8 cellular contexts compared by ENCODE assay signal in the genomic region with DNA sequence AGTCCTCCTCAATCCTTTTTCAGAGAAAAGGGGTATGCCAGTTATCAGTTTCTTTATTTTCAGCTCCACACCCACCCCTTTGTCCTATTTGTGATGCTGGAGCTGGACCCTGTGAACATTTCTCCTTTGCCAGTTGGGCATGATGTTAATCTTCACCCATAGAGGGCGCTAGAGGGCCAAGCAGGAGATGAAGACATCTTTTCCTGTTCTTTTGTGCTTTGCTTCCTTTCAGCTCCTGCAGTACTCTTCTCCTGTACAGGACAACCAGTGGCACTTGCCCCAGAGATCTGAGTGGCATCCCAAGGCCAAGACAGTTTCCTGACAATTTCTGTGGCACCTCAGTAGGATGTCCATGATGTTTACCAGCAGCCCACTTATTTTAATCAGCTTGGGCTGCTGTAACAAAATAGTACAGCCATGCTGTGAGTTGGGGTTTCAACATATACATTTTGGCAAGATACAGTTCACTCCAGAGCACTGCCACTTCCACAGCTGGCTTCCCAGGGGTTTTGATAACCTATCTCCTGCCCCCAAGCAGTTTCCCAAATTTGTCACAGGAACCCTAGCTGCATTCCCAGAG. TPM values are rescaled to one million over a fixed set of nuclear protein-coding genes. Genes with fewer than 3 reads are reported as not detected.
DNase-seq lines count a peak whose midpoint lies in the region; ATAC-seq and TF ChIP-seq lines count a peak whose summit lies in the region.

No MANE protein-coding gene starts in this region.

- no peaks in the 10 kb centered on the region for H4K20me1 ChIP-seq in DOHH2 (ENCODE audit: control insufficient read depth, insufficient read depth, low read depth, low read length)
- no peaks in the 10 kb centered on the region for H4K20me1 ChIP-seq in Karpas-422 (ENCODE audit: insufficient read depth, low read depth, low read length)
- no peaks in the 10 kb centered on the region for H4K20me1 ChIP-seq in hepatocyte (ENCODE audit: insufficient read depth, poor library complexity, severe bottlenecking)

- TF ChIP-seq CTCF in DOHH2 (IDR thresholded peaks at IDR 0.05; ENCODE audit: low read depth, low read length, poor library complexity, severe bottlenecking) = peak; percentile 87
- TF ChIP-seq CTCF in hepatocyte (IDR thresholded peaks at IDR 0.05; ENCODE audit: poor library complexity) = peak; percentile 58

- H3K36me3 Mint-ChIP-seq in activated naive CD4-positive, alpha-beta T cell treated with anti-CD3 and anti-CD28 coated beads for 36 hours (ENCODE audit: low read depth) = no peaks in the 10 kb centered on the region

- H3F3A ChIP-seq in DOHH2 (ENCODE audit: control insufficient read depth, insufficient read depth) = no peaks in the 10 kb centered on the region

- H3K36me3 ChIP-seq in DOHH2 (ENCODE audit: control insufficient read depth, low read length) (no peaks in the 10 kb centered on the region), Karpas-422 (ENCODE audit: insufficient read depth, low read length) (no peaks in the 10 kb centered on the region), hepatocyte (replicated peaks; ENCODE audit: insufficient read depth, low read depth) (no peaks in the 10 kb centered on the region)

- no peaks in the 10 kb centered on the region for H3K79me2 ChIP-seq in DOHH2 (ENCODE audit: control insufficient read depth, low read length)
- no peaks in the 10 kb centered on the region for H3K79me2 ChIP-seq in Karpas-422 (ENCODE audit: low read length)
- no peaks in the 10 kb centered on the region for H3K79me2 ChIP-seq in hepatocyte

- peaks cover 5% of the 10 kb centered on the region for H3K27me3 ChIP-seq in DOHH2 (ENCODE audit: control insufficient read depth, low read length)
- no peaks in the 10 kb centered on the region for H3K27me3 ChIP-seq in Karpas-422 (ENCODE audit: low read length)
- H3K27me3 ChIP-seq in hepatocyte = peaks cover 6% of the 10 kb centered on the region

- no peaks in the 10 kb centered on the region for H3K9me3 ChIP-seq in DOHH2 (ENCODE audit: control insufficient read depth, insufficient read depth, low read length)
- H3K9me3 ChIP-seq in Karpas-422 (ENCODE audit: low read length) = no peaks in the 10 kb centered on the region
- no peaks in the 10 kb centered on the region for H3K9me3 ChIP-seq in hepatocyte (ENCODE audit: low read depth)

- H3K9me2 ChIP-seq in DOHH2 (replicated peaks; ENCODE audit: control insufficient read depth, low read length) (no peaks in the 10 kb centered on the region), Karpas-422 (replicated peaks; ENCODE audit: insufficient read depth, low read length) (no peaks in the 10 kb centered on the region), hepatocyte (replicated peaks; ENCODE audit: insufficient read depth) (no peaks in the 10 kb centered on the region)

- H3K4me2 ChIP-seq in DOHH2 (ENCODE audit: low read length) = no peak overlapping the region
- H3K4me2 ChIP-seq in Karpas-422 (ENCODE audit: low read depth, low read length, poor library complexity, severe bottlenecking) = no peak overlapping the region
- no peak overlapping the region for H3K4me2 ChIP-seq in hepatocyte

- intact Hi-C loops in activated naive CD4-positive, alpha-beta T cell treated with anti-CD3 and anti-CD28 coated beads for 36 hours (cut with micrococcal nuclease) = loop anchor here (1.0 to 10.0 kb wide), 8 partner anchors 72 to 520 kb away; partner anchors contain the start of gene MRGPRX4

- H2AFZ ChIP-seq in Karpas-422 (ENCODE audit: low read length) = peak overlapping the region; percentile 76; the same call in 1 of the 2 replicates
- H2AFZ ChIP-seq in hepatocyte = no peak overlapping the region

- no peak overlapping the region for H3K27ac Mint-ChIP-seq in activated naive CD4-positive, alpha-beta T cell treated with anti-CD3 and anti-CD28 coated beads for 36 hours

- H3K4me1 Mint-ChIP-seq in activated naive CD4-positive, alpha-beta T cell treated with anti-CD3 and anti-CD28 coated beads for 36 hours (ENCODE audit: low read depth) = peaks cover 6% of the 10 kb centered on the region

- H3K4me3 ChIP-seq in DOHH2 (ENCODE audit: low read length) = no peak overlapping the region
- H3K4me3 ChIP-seq in Karpas-422 (ENCODE audit: low read length) = no peak overlapping the region
- no peak overlapping the region for H3K4me3 ChIP-seq in hepatocyte

- WGBS in hepatocyte (ENCODE audit: low lambda C conversion rate, missing lambda C conversion rate) = 0% methylated on average over 1 of the region's 1 CpG

- H3K27me3 Mint-ChIP-seq in activated naive CD4-positive, alpha-beta T cell treated with anti-CD3 and anti-CD28 coated beads for 36 hours (ENCODE audit: low read depth) = peaks cover 4% of the 10 kb centered on the region

- H3K9me3 Mint-ChIP-seq in activated naive CD4-positive, alpha-beta T cell treated with anti-CD3 and anti-CD28 coated beads for 36 hours = no peaks in the 10 kb centered on the region

- H3K4me3 Mint-ChIP-seq in activated naive CD4-positive, alpha-beta T cell treated with anti-CD3 and anti-CD28 coated beads for 36 hours = no peak overlapping the region

- 0 out of 2 replicates have a peak, but pooled peaks cover 2% of the 10 kb centered on the region for H3K4me1 ChIP-seq in DOHH2 (ENCODE audit: control insufficient read depth, low read length)
- H3K4me1 ChIP-seq in Karpas-422 (ENCODE audit: low read length) = no peaks in the 10 kb centered on the region; the same call in 1 of the 2 replicates
- H3K4me1 ChIP-seq in hepatocyte (ENCODE audit: insufficient read depth) = no peaks in the 10 kb centered on the region

- ATAC-seq in GM21360 (IDR thresholded peaks at IDR 0.05; ENCODE audit: unreplicated experiment) (no peak), GM18870 (IDR thresholded peaks at IDR 0.05; ENCODE audit: unreplicated experiment) (no peak)

- CTCF ChIA-PET in activated naive CD4-positive, alpha-beta T cell treated with anti-CD3 and anti-CD28 coated beads for 36 hours (lab: Charles Lee) = interaction anchor here (0.6 to 1.8 kb wide), 44 partner anchors 8 to 533 kb away, joined by 3 to 13 read pairs (median 4); partner anchors contain the start of genes GTF2H1, HPS5, SAAL1 and TSG101

- DNase-seq in Karpas-422 = peak; percentile 90
- DNase-seq in SHP77 (lab: John Stamatoyannopoulos, UW) = peak; percentile 14 to 22
- DNase-seq in activated naive CD4-positive, alpha-beta T cell treated with anti-CD3 and anti-CD28 coated beads for 36 hours = peak; percentile 81
- DNase-seq in hepatocyte (ENCODE audit: low spot score) = peak; percentile 72
- DNase-seq in stimulated activated CD4-positive, alpha-beta T cell treated with anti-CD3 and anti-CD28 coated beads, Interleukin-15, amount 100 ng/mL, for 48 hours (ENCODE audit: low read depth in 2 of 2) = peak; percentile 18 to 57

- no peak overlapping the region for H3K9ac ChIP-seq in Karpas-422 (ENCODE audit: low read length)

- H3K27ac ChIP-seq in DOHH2 (ENCODE audit: low read depth, low read length) = no peak overlapping the region
- no peak overlapping the region for H3K27ac ChIP-seq in Karpas-422 (ENCODE audit: low read length)
- no peak overlapping the region for H3K27ac ChIP-seq in hepatocyte

RNA-seq across cellular contexts. Expression of gene SAA2, which starts 4.6 kb away (rescaled TPM):
- not detected in 2 replicates for total RNA-seq in Karpas-422 (2014; rRNA removed; shearing (Covaris generic); ENCODE audit: low replicate concordance)
- not detected for total RNA-seq in activated naive CD4-positive, alpha-beta T cell treated with anti-CD3 and anti-CD28 coated beads for 36 hours
- total RNA-seq in hepatocyte = 20.1 and 27.4 TPM in 2 replicates
- polyA plus RNA-seq in hepatocyte = 111 and 170 TPM in 2 replicates

RNA-seq across cellular contexts. Expression of gene SAA4, which starts 7.3 kb away (rescaled TPM):
- not detected in 2 replicates for total RNA-seq in Karpas-422 (2014; rRNA removed; shearing (Covaris generic); ENCODE audit: low replicate concordance)
- total RNA-seq in activated naive CD4-positive, alpha-beta T cell treated with anti-CD3 and anti-CD28 coated beads for 36 hours = not detected
- total RNA-seq in hepatocyte = 73.0 and 73.8 TPM in 2 replicates
- 75.6 and 101 TPM in 2 replicates for polyA plus RNA-seq in hepatocyte

RNA-seq across cellular contexts. Expression of gene SAA1, which starts 22.2 kb away (rescaled TPM):
- total RNA-seq in Karpas-422 (2014; rRNA removed; shearing (Covaris generic); ENCODE audit: low replicate concordance) = not detected in 2 replicates
- not detected for total RNA-seq in activated naive CD4-positive, alpha-beta T cell treated with anti-CD3 and anti-CD28 coated beads for 36 hours
- 153 and 175 TPM in 2 replicates for total RNA-seq in hepatocyte
- 2,093 and 2,553 TPM in 2 replicates for polyA plus RNA-seq in hepatocyte

Comparison
In these comparisons a context has a peak if more than half of its experiments do, and no peak if none do; other contexts are left out.
1. DNase-seq: peak in every context shown above with its lines; median percentile 90 in Karpas-422; 81 in activated naive CD4-positive, alpha-beta T cell treated with anti-CD3 and anti-CD28 coated beads for 36 hours; 72 in hepatocyte; 38 in stimulated activated CD4-positive, alpha-beta T cell treated with anti-CD3 and anti-CD28 coated beads, Interleukin-15, amount 100 ng/mL, for 48 hours; 18 in SHP77.
2. RNA of gene SAA2, which starts 4.6 kb away (total RNA-seq): 20.1 to 27.4 TPM in hepatocyte; not detected in activated naive CD4-positive, alpha-beta T cell treated with anti-CD3 and anti-CD28 coated beads for 36 hours and not detected in Karpas-422; every median in the first group is over 10 times any median in the second.
3. RNA of gene SAA4, which starts 7.3 kb away (total RNA-seq): 73.0 to 73.8 TPM in hepatocyte; not detected in Karpas-422 and not detected in activated naive CD4-positive, alpha-beta T cell treated with anti-CD3 and anti-CD28 coated beads for 36 hours; every median in the first group is over 10 times any median in the second.
4. RNA of gene SAA1, which starts 22.2 kb away (total RNA-seq): 153 to 175 TPM in hepatocyte; not detected in Karpas-422 and not detected in activated naive CD4-positive, alpha-beta T cell treated with anti-CD3 and anti-CD28 coated beads for 36 hours; every median in the first group is over 100 times any median in the second.